In genomic region chr11:73198677-73199076, GRCh38 we compare ENCODE assay signal across 16 cellular contexts. TPM values are rescaled to one million over a fixed set of nuclear protein-coding genes. Genes with fewer than 3 reads are reported as not detected.
DNase-seq lines count a peak whose midpoint lies in the region; ATAC-seq and TF ChIP-seq lines count a peak whose summit lies in the region.
"Had no signal": no experiment of that assay in that cellular context is flagged by ENCODE, and none has a peak within 500 bp of the region (broad histone marks: within the 10 kb centered on the region; RNA-seq: fewer than 3 reads in every experiment).

No MANE protein-coding gene starts in this region.

- H3K9me3 ChIP-seq in RWPE2 (ENCODE audit: severe bottlenecking) (no peaks in the 10 kb centered on the region), thyroid gland (no peaks in the 10 kb centered on the region)

- no peak for TF ChIP-seq POLR2A in thyroid gland (IDR thresholded peaks at IDR 0.05)

- intact Hi-C loops in thyroid gland (cut with DNase I): no loop called here

- H3K4me1 ChIP-seq in RWPE2 (ENCODE audit: insufficient read depth, poor library complexity, severe bottlenecking): peaks cover 35% of the 10 kb centered on the region
- peaks cover 30% of the 10 kb centered on the region for H3K4me1 ChIP-seq in foreskin keratinocyte
- H3K4me1 ChIP-seq in thyroid gland: peaks cover 86% of the 10 kb centered on the region in 2 donors

- no peaks in the 10 kb centered on the region for H3K9me3 Mint-ChIP-seq in activated naive CD4-positive, alpha-beta T cell treated with anti-CD3 and anti-CD28 coated beads, Interleukin-2, amount 50 U/mL, for 72 hours
- H3K9me3 Mint-ChIP-seq: activated CD4-positive, alpha-beta memory T cell treated with anti-CD3 and anti-CD28 coated beads for 36 hours; activated naive CD4-positive, alpha-beta T cell treated with anti-CD3 and anti-CD28 coated beads, Interleukin-2, amount 50 U/mL, for 24 hours; IgD-negative memory B cell; naive B cell had no signal

- H3K4me3 ChIP-seq in RWPE2 (ENCODE audit: severe bottlenecking) (no peak overlapping the region), thyroid gland (replicated peaks in 1 of 3) (no peak overlapping the region)
- H3K4me3 ChIP-seq: SK-N-MC had no signal

- H3K36me3 Mint-ChIP-seq in activated naive CD4-positive, alpha-beta T cell treated with anti-CD3 and anti-CD28 coated beads, Interleukin-2, amount 50 U/mL, for 72 hours: no peaks in the 10 kb centered on the region
- H3K36me3 Mint-ChIP-seq: activated CD4-positive, alpha-beta memory T cell treated with anti-CD3 and anti-CD28 coated beads for 36 hours; activated naive CD4-positive, alpha-beta T cell treated with anti-CD3 and anti-CD28 coated beads, Interleukin-2, amount 50 U/mL, for 24 hours; IgD-negative memory B cell; naive B cell had no signal

- peak overlapping the region; percentile 18 for H3K27ac ChIP-seq in RWPE2 (ENCODE audit: poor library complexity, severe bottlenecking)
- no peak overlapping the region for H3K27ac ChIP-seq in foreskin keratinocyte
- H3K27ac ChIP-seq in thyroid gland: peak overlapping the region; percentile 92 to 97 (median 93)
- H3K27ac ChIP-seq: SK-N-MC had no signal

- WGBS in thyroid gland, 2 donors: 60 to 63% methylated on average over 3 of the region's 3 CpGs

- H3K27me3 ChIP-seq in RWPE2 (ENCODE audit: insufficient read depth, poor library complexity, severe bottlenecking): no peaks in the 10 kb centered on the region
- no peaks in the 10 kb centered on the region for H3K27me3 ChIP-seq in foreskin keratinocyte
- no peaks in the 10 kb centered on the region for H3K27me3 ChIP-seq in thyroid gland

- no peak for TF ChIP-seq CTCF in RWPE2 (IDR thresholded peaks at IDR 0.05; ENCODE audit: poor library complexity, severe bottlenecking)
- TF ChIP-seq CTCF in foreskin keratinocyte (conservative IDR thresholded peaks at IDR 0.05): no peak
- no peak for TF ChIP-seq CTCF in thyroid gland (IDR thresholded peaks at IDR 0.05)

- H3K36me3 ChIP-seq in RWPE2 (ENCODE audit: low read depth) (no peaks in the 10 kb centered on the region), thyroid gland (no peaks in the 10 kb centered on the region)

- no peak for ATAC-seq in RWPE2 (ENCODE audit: low read depth)
- ATAC-seq in foreskin keratinocyte: no peak
- no peak for ATAC-seq in GM18517 (IDR thresholded peaks at IDR 0.05; ENCODE audit: unreplicated experiment)
- no peak for ATAC-seq in activated naive CD4-positive, alpha-beta T cell treated with anti-CD3 and anti-CD28 coated beads, Interleukin-2, amount 50 U/mL, for 72 hours

- DNase-seq in NCI-H2196 (lab: John Stamatoyannopoulos, UW; ENCODE audit: unreplicated experiment) (peak; percentile 23), NCI-H2196 treated with DMSO at 0.1 percent for 48 hours (lab: John Stamatoyannopoulos, UW; ENCODE audit: unreplicated experiment) (no peak), RWPE2 (ENCODE audit: low spot score) (no peak), foreskin keratinocyte (peak; percentile 60 to 70), thyroid gland (peak; percentile 52 to 58)
- DNase-seq in stimulated activated CD4-positive, alpha-beta T cell treated with anti-CD3 and anti-CD28 coated beads, Interleukin-2, amount 100 ng/mL, for 24 hours: no peak
- no peak for DNase-seq in activated naive CD4-positive, alpha-beta T cell treated with anti-CD3 and anti-CD28 coated beads, Interleukin-2, amount 50 U/mL, for 72 hours (ENCODE audit: low spot score in 2 of 2)
- DNase-seq: activated CD4-positive, alpha-beta memory T cell treated with anti-CD3 and anti-CD28 coated beads for 36 hours; hippocampal formation; naive B cell; NCI-H774; stimulated activated CD8-positive, alpha-beta memory T cell treated with anti-CD3 and anti-CD28 coated beads, Interleukin-4, amount 100 ng/mL, for 48 hours had no signal

- no peak overlapping the region for H3K27ac Mint-ChIP-seq in activated naive CD4-positive, alpha-beta T cell treated with anti-CD3 and anti-CD28 coated beads, Interleukin-2, amount 50 U/mL, for 72 hours
- H3K27ac Mint-ChIP-seq: activated CD4-positive, alpha-beta memory T cell treated with anti-CD3 and anti-CD28 coated beads for 36 hours; activated naive CD4-positive, alpha-beta T cell treated with anti-CD3 and anti-CD28 coated beads, Interleukin-2, amount 50 U/mL, for 24 hours; IgD-negative memory B cell; naive B cell had no signal

RNA-seq across cellular contexts. Expression of gene P2RY2, which starts 19.4 kb away (rescaled TPM):
- total RNA-seq in foreskin keratinocyte (5.1 and 6.3 TPM in 2 replicates), thyroid gland (10 to 100 TPM; 29.3 to 38.1 (median 37.7) TPM)
- 4.1 and 4.2 TPM in 2 replicates for polyA plus RNA-seq in foreskin keratinocyte
- total RNA-seq in activated naive CD4-positive, alpha-beta T cell treated with anti-CD3 and anti-CD28 coated beads, Interleukin-2, amount 50 U/mL, for 72 hours: not detected
- total RNA-seq: activated CD4-positive, alpha-beta memory T cell treated with anti-CD3 and anti-CD28 coated beads for 36 hours had no signal

RNA-seq across cellular contexts. Expression of gene FCHSD2, which starts 56.6 kb away (rescaled TPM):
- total RNA-seq in foreskin keratinocyte (14.7 and 15.4 TPM in 2 replicates), thyroid gland (10 to 100 TPM; 13.5 to 21.7 (median 16.9) TPM)
- polyA plus RNA-seq in foreskin keratinocyte: 5.0 and 5.1 TPM in 2 replicates
- 10 to 100 TPM; 10.3 to 32.4 TPM for total RNA-seq in activated naive CD4-positive, alpha-beta T cell treated with anti-CD3 and anti-CD28 coated beads, Interleukin-2, amount 50 U/mL, for 72 hours

Comparison
In these comparisons a context has a peak if more than half of its experiments do, and no peak if none do; other contexts are left out.
1. DNase-seq: peak in NCI-H2196 (single experiment), foreskin keratinocyte (2 of 2) and thyroid gland (2 of 2); none in NCI-H2196 treated with DMSO at 0.1 percent for 48 hours (single experiment), RWPE2 (single experiment), stimulated activated CD4-positive, alpha-beta T cell treated with anti-CD3 and anti-CD28 coated beads, Interleukin-2, amount 100 ng/mL, for 24 hours (0 of 2) and activated naive CD4-positive, alpha-beta T cell treated with anti-CD3 and anti-CD28 coated beads, Interleukin-2, amount 50 U/mL, for 72 hours (0 of 2).